In genomic region chr1:225652726-225653462, GRCh38 we compare ENCODE assay signal across 8 cellular contexts. TPM values are rescaled to one million over a fixed set of nuclear protein-coding genes. Genes with fewer than 3 reads are reported as not detected.
DNase-seq lines count a peak whose midpoint lies in the region; ATAC-seq, FAIRE-seq and TF ChIP-seq lines count a peak whose summit lies in the region.

Gene ENAH (minus strand): TSS chr1:225653123. CDS start chr1:225652690, 433 bp downstream.

- H3K36me3 Mint-ChIP-seq in GM23338 (ENCODE audit: low read depth) = peaks cover 21% of the 10 kb centered on the region

- no peak for TF ChIP-seq POLR2A in sigmoid colon (IDR thresholded peaks at IDR 0.05)

- no peaks in the 10 kb centered on the region for H3K9me3 Mint-ChIP-seq in GM23338

- peak within 1 kb of the TSS; percentile 92 for H3K4me3 Mint-ChIP-seq in GM23338

- H3K4me1 ChIP-seq in GM23338 (ENCODE audit: insufficient read depth) (peaks cover 31% of the 10 kb centered on the region), iPS-20b (ENCODE audit: insufficient read depth, low read length) (peaks cover 23% of the 10 kb centered on the region), sigmoid colon (peaks cover 0 to 53% (median 42%) of the 10 kb centered on the region in 4 donors)

- ATAC-seq in GM23338 (peak; percentile 76), GM18861 (IDR thresholded peaks at IDR 0.05; ENCODE audit: unreplicated experiment) (no peak)

- DNase-seq in COR-L47 (lab: John Stamatoyannopoulos, UW) (peak; percentile 95), GM23338 (ENCODE audit: low spot score) (peak; percentile 88), NCI-H1417 (lab: John Stamatoyannopoulos, UW) (peak; percentile 81 to 93 (median 92)), T-helper 22 cell (ENCODE audit: low read depth) (peak; percentile 8), bronchial epithelial cell (ENCODE audit: low read depth) (peak; percentile 29), sigmoid colon (peak; percentile 93)

- H2AFZ ChIP-seq in GM23338 = no peak within 1 kb of the TSS

- H3K27me3 Mint-ChIP-seq in GM23338 (ENCODE audit: insufficient read depth, low read depth, poor library complexity) = peaks cover 6% of the 10 kb centered on the region

- peak within 1 kb of the TSS; percentile 99 for H3K27ac ChIP-seq in GM23338 (ENCODE audit: low read depth)
- peak within 1 kb of the TSS; percentile 86 for H3K27ac ChIP-seq in iPS-20b (ENCODE audit: low read length)
- H3K27ac ChIP-seq in sigmoid colon = peak within 1 kb of the TSS; percentile 97 to 100 (median 99)

- intact Hi-C loops in sigmoid colon (cut with DNase I) = loop anchor here (2.0 to 5.0 kb wide), 4 partner anchors 124 to 409 kb away; partner anchors contain the start of genes H3-3A and SRP9

- H3K4me3 ChIP-seq in GM23338 = peak within 1 kb of the TSS; percentile 98
- H3K4me3 ChIP-seq in bronchial epithelial cell (ENCODE audit: low read depth, low read length) = peak within 1 kb of the TSS; percentile 93
- H3K4me3 ChIP-seq in iPS-20b (ENCODE audit: low read length) = peak within 1 kb of the TSS; percentile 87
- H3K4me3 ChIP-seq in sigmoid colon = peak within 1 kb of the TSS; percentile 97 to 100 (median 98)

- H3K4me2 ChIP-seq in GM23338 = peak within 1 kb of the TSS; percentile 83

- TF ChIP-seq EP300 in sigmoid colon (IDR thresholded peaks at IDR 0.05) = no peak

- no peaks in the 10 kb centered on the region for H3K36me3 ChIP-seq in GM23338 (ENCODE audit: insufficient read depth)
- no peaks in the 10 kb centered on the region for H3K36me3 ChIP-seq in bronchial epithelial cell (ENCODE audit: control insufficient read depth, insufficient read depth, low read length)
- peaks cover 8% of the 10 kb centered on the region; the same call in 1 of the 2 replicates for H3K36me3 ChIP-seq in iPS-20b (ENCODE audit: insufficient read depth, low read depth, low read length)
- H3K36me3 ChIP-seq in sigmoid colon = no peaks in the 10 kb centered on the region

- TF ChIP-seq CTCF in GM23338 (conservative IDR thresholded peaks at IDR 0.05; ENCODE audit: low read depth in 2 of 2) = no peak
- TF ChIP-seq CTCF in bronchial epithelial cell (IDR thresholded peaks at IDR 0.05; ENCODE audit: insufficient read depth, low read length, severe bottlenecking) = no peak
- TF ChIP-seq CTCF in sigmoid colon (IDR thresholded peaks at IDR 0.05) = no peak

- H3K9me3 ChIP-seq in iPS-20b (ENCODE audit: insufficient read depth, low read depth, low read length) (no peaks in the 10 kb centered on the region), sigmoid colon (no peaks in the 10 kb centered on the region)

- WGBS in sigmoid colon, 2 donors = 0 to 1% methylated on average over 88 to 89 of the region's 90 CpGs

- FAIRE-seq in bronchial epithelial cell (lab: Jason Lieb, UNC) = no peak

- peak within 1 kb of the TSS; percentile 94 for H3K9ac ChIP-seq in iPS-20b (ENCODE audit: low read depth, low read length)

- peaks cover 47% of the 10 kb centered on the region for H3K79me2 ChIP-seq in GM23338 (replicated peaks; ENCODE audit: insufficient read depth)

- H3K27ac Mint-ChIP-seq in GM23338 = peak within 1 kb of the TSS; percentile 97

- H3K27me3 ChIP-seq in GM23338 (ENCODE audit: insufficient read depth) = no peaks in the 10 kb centered on the region
- no peaks in the 10 kb centered on the region for H3K27me3 ChIP-seq in bronchial epithelial cell (ENCODE audit: control insufficient read depth, insufficient read depth, low read length)
- no peaks in the 10 kb centered on the region for H3K27me3 ChIP-seq in iPS-20b (ENCODE audit: insufficient read depth, low read length)
- H3K27me3 ChIP-seq in sigmoid colon = no peaks in the 10 kb centered on the region

- H4K20me1 ChIP-seq in GM23338 (replicated peaks; ENCODE audit: insufficient read depth) = peaks cover 28% of the 10 kb centered on the region

- no peaks in the 10 kb centered on the region for H3F3A ChIP-seq in GM23338 (replicated peaks; ENCODE audit: low read depth)

- H3K9me2 ChIP-seq in GM23338 (ENCODE audit: insufficient read depth) = no peaks in the 10 kb centered on the region

- peaks cover 38% of the 10 kb centered on the region; the same call in 2 of the 3 replicates for H3K4me1 Mint-ChIP-seq in GM23338

TF ChIP-seq in GM23338, 12 proteins besides CTCF, POLR2A, EP300 and RAD21:
- TF ChIP-seq ZNF462 (CRISPR knock-in tag; IDR thresholded peaks at IDR 0.05) = no peak
- no peak for TF ChIP-seq JUNB (IDR thresholded peaks at IDR 0.05; ENCODE audit: unreplicated experiment)
- TF ChIP-seq POLR2AphosphoS5 (IDR thresholded peaks at IDR 0.05; ENCODE audit: low read depth) = peak; percentile 58; the same call in 1 of the 2 replicates
- TF ChIP-seq ZNF331 (CRISPR knock-in tag; IDR thresholded peaks at IDR 0.05; ENCODE audit: low read depth) = no peak
- no peak for TF ChIP-seq CREB1 (CRISPR knock-in tag; IDR thresholded peaks at IDR 0.05; ENCODE audit: low read depth)
- TF ChIP-seq STAT1 (IDR thresholded peaks at IDR 0.05; ENCODE audit: unreplicated experiment) = no peak
- no peak for TF ChIP-seq EZH2 (IDR thresholded peaks at IDR 0.05; ENCODE audit: low read depth, unreplicated experiment)
TF ChIP-seq in GM23338: peak in this region for 1.

RNA-seq across cellular contexts. Expression of gene ENAH, which starts in this region (rescaled TPM):
- 184 and 196 TPM in 2 replicates for total RNA-seq in GM23338 (2014; rRNA removed; shearing (Covaris generic))
- polyA plus RNA-seq in GM23338 (2016; fragmentation: Nextera tagmentation; extraction: Ambion mirVana) (99.3 and 109 TPM in 2 replicates), sigmoid colon (10 to 100 TPM in 2 of 3 donors, 1 to 10 TPM in 1; 9.6 to 17.1 (median 15.0) TPM)
- total RNA-seq in bronchial epithelial cell (50.0 and 101 TPM in 2 replicates), sigmoid colon (100 to 1,000 TPM in 3 of 4 donors, 10 to 100 TPM in 1; 92.2 to 197 (median 116) TPM)

Comparison
In these comparisons a context has a peak if more than half of its experiments do, and no peak if none do; other contexts are left out.
1. DNase-seq: peak in every context shown above with its lines; median percentile 95 in COR-L47; 93 in sigmoid colon; 92 in NCI-H1417; 88 in GM23338; 29 in bronchial epithelial cell; 8 in T-helper 22 cell.